Comparison of ENCODE assay signal across 9 cellular contexts in genomic region chr3:111073186-111073585, GRCh38. TPM values are rescaled to one million over a fixed set of nuclear protein-coding genes. Genes with fewer than 3 reads are reported as not detected.
DNase-seq lines count a peak whose midpoint lies in the region; ATAC-seq and TF ChIP-seq lines count a peak whose summit lies in the region.
"Had no signal": no experiment of that assay in that cellular context is flagged by ENCODE, and none has a peak within 500 bp of the region (broad histone marks: within the 10 kb centered on the region; RNA-seq: fewer than 3 reads in every experiment).

No MANE protein-coding gene starts in this region.

- DNase-seq in EL (peak; percentile 51), SK-N-SH (no peak), foreskin fibroblast (peak in 1 of 2 donors; percentile 70), retina (peak; percentile 30), NCI-H146 (lab: John Stamatoyannopoulos, UW) (no peak), substantia nigra (lab: John Stamatoyannopoulos, UW) (no peak)
- no peak for DNase-seq in stimulated activated CD4-positive, alpha-beta T cell treated with anti-CD3 and anti-CD28 coated beads, Interleukin-15, amount 100 ng/mL, for 24 hours
- DNase-seq: activated CD4-positive, CD25-positive, alpha-beta regulatory T cell had no signal

- TF ChIP-seq CTCF in SK-N-SH (IDR thresholded peaks at IDR 0.05), result no peak
- TF ChIP-seq CTCF in foreskin fibroblast (IDR thresholded peaks at IDR 0.05; ENCODE audit: low read depth, low read length), result no peak

- ATAC-seq in HG02642 (IDR thresholded peaks at IDR 0.05; ENCODE audit: poor library complexity, unreplicated experiment), result no peak

- peaks cover 7% of the 10 kb centered on the region for H3F3A ChIP-seq in SK-N-SH (replicated peaks; ENCODE audit: insufficient read depth)

- no peak overlapping the region for H2AFZ ChIP-seq in SK-N-SH (ENCODE audit: low read depth)

- H3K4me3 ChIP-seq in SK-N-SH (ENCODE audit: low read depth in 2 of 2, low read length in 1 of 2) (peak overlapping the region; percentile 78 to 90), foreskin fibroblast (ENCODE audit: low read depth in 1 of 2, low read length in 2 of 2) (peak overlapping the region; percentile 97)

- peak overlapping the region; percentile 79 for H3K4me2 ChIP-seq in SK-N-SH

- peaks cover 76% of the 10 kb centered on the region for H3K79me2 ChIP-seq in SK-N-SH (ENCODE audit: insufficient read depth)

- CTCF ChIA-PET in SK-N-SH (lab: Yijun Ruan, JAX), result no interaction called here

- peak overlapping the region; percentile 85 for H3K9ac ChIP-seq in SK-N-SH

- H3K4me1 ChIP-seq in SK-N-SH (ENCODE audit: control insufficient read depth in 1 of 2, insufficient read depth in 2 of 2, low read depth in 1 of 2, low read length in 1 of 2), result peaks cover 0 to 6% of the 10 kb centered on the region in 2 experiments; a peak in 3 of 4 replicates

- no peak for TF ChIP-seq EP300 in SK-N-SH (IDR thresholded peaks at IDR 0.05; ENCODE audit: borderline replicate concordance in 1 of 2, low read depth in 1 of 2, low read length in 1 of 2)

- H3K27ac ChIP-seq in SK-N-SH (ENCODE audit: low read depth in 2 of 2, low read length in 1 of 2) (peak overlapping the region in 1 of 2 experiments; percentile 93; a peak in 1 of 4 replicates), substantia nigra (ENCODE audit: low read depth, low read length, poor library complexity, severe bottlenecking) (no peak overlapping the region)

- POLR2A ChIA-PET in SK-N-SH (lab: Yijun Ruan, JAX), result no interaction called here

- H3K27me3 ChIP-seq in SK-N-SH (ENCODE audit: insufficient read depth), result no peaks in the 10 kb centered on the region

- no peaks in the 10 kb centered on the region for H3K9me2 ChIP-seq in SK-N-SH

- H4K20me1 ChIP-seq in SK-N-SH (ENCODE audit: insufficient read depth), result peaks cover 50% of the 10 kb centered on the region

- WGBS in SK-N-SH (ENCODE audit: low lambda C conversion rate), result 49% methylated on average over 5 of the region's 5 CpGs

- no peak for TF ChIP-seq RAD21 in SK-N-SH (IDR thresholded peaks at IDR 0.05; ENCODE audit: low read length)

- H3K9me3 ChIP-seq in SK-N-SH, result no peaks in the 10 kb centered on the region

- H3K36me3 ChIP-seq in SK-N-SH (replicated peaks in 1 of 2; ENCODE audit: control insufficient read depth in 1 of 2, insufficient read depth in 2 of 2, low read length in 1 of 2), result no peaks in the 10 kb centered on the region

TF ChIP-seq in SK-N-SH, 30 proteins besides CTCF, POLR2A, EP300 and RAD21:
- no peak for TF ChIP-seq TCF12 (IDR thresholded peaks at IDR 0.05)
- TF ChIP-seq GABPA (IDR thresholded peaks at IDR 0.05; ENCODE audit: low read depth), result no peak
- no peak for TF ChIP-seq RXRA (IDR thresholded peaks at IDR 0.05; ENCODE audit: borderline replicate concordance, low read depth)
- TF ChIP-seq SIN3A (IDR thresholded peaks at IDR 0.05; ENCODE audit: borderline replicate concordance, low read depth, low read length), result no peak
- TF ChIP-seq, protein P1, sequence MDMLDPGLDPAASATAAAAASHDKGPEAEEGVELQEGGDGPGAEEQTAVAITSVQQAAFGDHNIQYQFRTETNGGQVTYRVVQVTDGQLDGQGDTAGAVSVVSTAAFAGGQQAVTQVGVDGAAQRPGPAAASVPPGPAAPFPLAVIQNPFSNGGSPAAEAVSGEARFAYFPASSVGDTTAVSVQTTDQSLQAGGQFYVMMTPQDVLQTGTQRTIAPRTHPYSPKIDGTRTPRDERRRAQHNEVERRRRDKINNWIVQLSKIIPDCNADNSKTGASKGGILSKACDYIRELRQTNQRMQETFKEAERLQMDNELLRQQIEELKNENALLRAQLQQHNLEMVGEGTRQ (IDR thresholded peaks at IDR 0.05; ENCODE audit: borderline replicate concordance, low read depth, low read length), result no peak
- TF ChIP-seq FOSL2 (IDR thresholded peaks at IDR 0.05; ENCODE audit: borderline replicate concordance, low read depth), result no peak
- no peak for TF ChIP-seq SMC3 (IDR thresholded peaks at IDR 0.05; ENCODE audit: low read depth, low read length)
- TF ChIP-seq, protein P2, sequence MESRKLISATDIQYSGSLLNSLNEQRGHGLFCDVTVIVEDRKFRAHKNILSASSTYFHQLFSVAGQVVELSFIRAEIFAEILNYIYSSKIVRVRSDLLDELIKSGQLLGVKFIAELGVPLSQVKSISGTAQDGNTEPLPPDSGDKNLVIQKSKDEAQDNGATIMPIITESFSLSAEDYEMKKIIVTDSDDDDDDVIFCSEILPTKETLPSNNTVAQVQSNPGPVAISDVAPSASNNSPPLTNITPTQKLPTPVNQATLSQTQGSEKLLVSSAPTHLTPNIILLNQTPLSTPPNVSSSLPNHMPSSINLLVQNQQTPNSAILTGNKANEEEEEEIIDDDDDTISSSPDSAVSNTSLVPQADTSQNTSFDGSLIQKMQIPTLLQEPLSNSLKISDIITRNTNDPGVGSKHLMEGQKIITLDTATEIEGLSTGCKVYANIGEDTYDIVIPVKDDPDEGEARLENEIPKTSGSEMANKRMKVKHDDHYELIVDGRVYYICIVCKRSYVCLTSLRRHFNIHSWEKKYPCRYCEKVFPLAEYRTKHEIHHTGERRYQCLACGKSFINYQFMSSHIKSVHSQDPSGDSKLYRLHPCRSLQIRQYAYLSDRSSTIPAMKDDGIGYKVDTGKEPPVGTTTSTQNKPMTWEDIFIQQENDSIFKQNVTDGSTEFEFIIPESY (IDR thresholded peaks at IDR 0.05; ENCODE audit: borderline replicate concordance, low read depth), result no peak
- TF ChIP-seq RCOR1 (IDR thresholded peaks at IDR 0.05; ENCODE audit: low read length), result no peak
- no peak for TF ChIP-seq USF1 (IDR thresholded peaks at IDR 0.05; ENCODE audit: borderline replicate concordance, low read depth)
- no peak for TF ChIP-seq TAF1 (IDR thresholded peaks at IDR 0.05; ENCODE audit: borderline replicate concordance, low read depth, low read length)
- TF ChIP-seq, protein P3, sequence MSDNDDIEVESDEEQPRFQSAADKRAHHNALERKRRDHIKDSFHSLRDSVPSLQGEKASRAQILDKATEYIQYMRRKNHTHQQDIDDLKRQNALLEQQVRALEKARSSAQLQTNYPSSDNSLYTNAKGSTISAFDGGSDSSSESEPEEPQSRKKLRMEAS (IDR thresholded peaks at IDR 0.05; ENCODE audit: low read depth), result no peak
- TF ChIP-seq MEF2A (IDR thresholded peaks at IDR 0.05; ENCODE audit: borderline replicate concordance, low read depth), result no peak
- TF ChIP-seq RFX5 (IDR thresholded peaks at IDR 0.05; ENCODE audit: low read length), result no peak
- no peak for TF ChIP-seq TEAD4 (IDR thresholded peaks at IDR 0.05; ENCODE audit: borderline replicate concordance, insufficient read depth)

RNA-seq across cellular contexts. Expression of gene NECTIN3, which starts 1.6 kb away (rescaled TPM):
- polyA plus RNA-seq in SK-N-SH (2012; rRNA removed), result 8.9 and 12.7 TPM in 2 replicates
- polyA plus RNA-seq in SK-N-SH (2012; cell fraction: cytosol; rRNA removed), result 15.1 and 17.3 TPM in 2 replicates
- 4.0 and 8.7 TPM in 2 replicates for polyA plus RNA-seq in SK-N-SH (2012; cell fraction: nucleus; rRNA removed)

Comparison
In these comparisons a context has a peak if more than half of its experiments do, and no peak if none do; other contexts are left out.
1. DNase-seq: peak in EL (single experiment) and retina (single experiment); none in SK-N-SH (single experiment), stimulated activated CD4-positive, alpha-beta T cell treated with anti-CD3 and anti-CD28 coated beads, Interleukin-15, amount 100 ng/mL, for 24 hours (single experiment), NCI-H146 (single experiment) and substantia nigra (0 of 49).